Comparison of ENCODE assay signal across 8 cellular contexts in the genomic region with DNA sequence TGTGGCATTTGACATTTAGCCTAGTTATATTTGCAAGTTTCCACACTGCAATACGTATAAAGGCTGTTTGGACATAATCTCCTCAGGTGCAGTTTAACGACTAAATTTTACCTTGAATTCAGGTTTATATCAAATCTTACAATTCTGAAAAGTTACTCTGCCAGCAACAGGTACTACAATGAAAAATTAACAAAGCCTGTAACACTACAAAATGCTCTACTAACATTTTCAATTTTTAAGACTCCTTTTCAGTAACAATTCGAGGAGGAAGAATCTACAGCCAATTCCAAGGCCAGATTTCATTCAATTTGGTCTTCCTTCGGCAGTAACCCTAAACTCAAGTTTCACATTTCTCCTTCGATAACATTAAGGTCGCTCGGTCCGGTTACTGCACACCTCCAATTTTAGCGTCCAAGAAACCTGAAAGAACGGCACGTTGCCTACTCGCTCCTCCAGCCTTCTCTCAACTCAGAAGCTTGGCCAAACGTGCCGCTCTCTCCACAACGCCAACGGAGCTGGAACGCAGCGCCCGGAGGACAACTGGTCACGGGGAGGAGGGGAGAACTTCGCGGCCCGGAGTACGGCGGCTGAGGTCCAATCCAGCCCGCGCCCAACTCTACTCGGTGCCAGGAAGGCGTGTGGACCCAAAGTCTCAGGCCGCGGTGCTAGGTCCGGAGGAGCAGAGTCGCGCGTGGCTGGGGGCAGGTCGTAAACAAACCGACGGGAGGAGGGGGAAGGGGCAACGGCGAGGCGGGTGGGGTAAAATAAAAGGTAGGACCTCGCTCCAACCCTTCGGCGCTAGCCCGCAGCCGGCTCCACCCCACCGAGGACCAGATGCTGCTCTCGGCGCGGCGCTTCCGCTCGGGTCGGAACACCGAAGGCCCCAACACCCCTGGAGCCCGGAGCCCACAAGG. TPM values are rescaled to one million over a fixed set of nuclear protein-coding genes. Genes with fewer than 3 reads are reported as not detected.
DNase-seq lines count a peak whose midpoint lies in the region; ATAC-seq, FAIRE-seq and TF ChIP-seq lines count a peak whose summit lies in the region.

No MANE protein-coding gene starts in this region.

- no peaks in the 10 kb centered on the region for H3K27me3 ChIP-seq in SK-N-SH (ENCODE audit: insufficient read depth)
- H3K27me3 ChIP-seq in K562 (ENCODE audit: control insufficient read depth in 2 of 2, insufficient read depth in 2 of 2, low read length in 2 of 2): no peaks in the 10 kb centered on the region
- H3K27me3 ChIP-seq in gastrocnemius medialis: no peaks in the 10 kb centered on the region

- peak overlapping the region; percentile 94 to 97 for H3K4me3 Mint-ChIP-seq in CD14-positive monocyte

- H4K20me1 ChIP-seq in SK-N-SH (ENCODE audit: insufficient read depth) (peaks cover 43% of the 10 kb centered on the region), K562 (replicated peaks; ENCODE audit: control insufficient read depth, insufficient read depth, low read length) (peaks cover 13% of the 10 kb centered on the region; the same call in 1 of the 2 replicates)

- peak overlapping the region; percentile 93 to 99 (median 98) for H3K27ac Mint-ChIP-seq in CD14-positive monocyte

- no peaks in the 10 kb centered on the region for H3K9me1 ChIP-seq in K562 (ENCODE audit: control insufficient read depth, insufficient read depth, low read length)

- ATAC-seq in GM19328 (IDR thresholded peaks at IDR 0.05; ENCODE audit: unreplicated experiment) (peak; percentile 11), HG03439 (IDR thresholded peaks at IDR 0.05; ENCODE audit: unreplicated experiment) (peak; percentile 11), K562 (peak; percentile 49), gastrocnemius medialis (peak; percentile 76 to 77)

- peaks cover 0 to 12% of the 10 kb centered on the region in 2 experiments; a peak in 2 of 4 replicates for H3K4me1 ChIP-seq in SK-N-SH (ENCODE audit: control insufficient read depth in 1 of 2, insufficient read depth in 2 of 2, low read depth in 1 of 2, low read length in 1 of 2)
- peaks cover 18 to 27% of the 10 kb centered on the region in 2 experiments for H3K4me1 ChIP-seq in K562 (replicated peaks in 1 of 2; ENCODE audit: control insufficient read depth in 2 of 2, insufficient read depth in 2 of 2, low read length in 2 of 2)
- H3K4me1 ChIP-seq in gastrocnemius medialis: peaks cover 48 to 54% of the 10 kb centered on the region in 2 donors

- peaks cover 0 to 4% of the 10 kb centered on the region in 2 experiments for H3K36me3 ChIP-seq in SK-N-SH (replicated peaks in 1 of 2; ENCODE audit: control insufficient read depth in 1 of 2, insufficient read depth in 2 of 2, low read length in 1 of 2)
- H3K36me3 ChIP-seq in K562 (ENCODE audit: control insufficient read depth, insufficient read depth, low read length): peaks cover 24% of the 10 kb centered on the region
- H3K36me3 ChIP-seq in gastrocnemius medialis: no peaks in the 10 kb centered on the region

- CTCF ChIA-PET in SK-N-SH (lab: Yijun Ruan, JAX): interaction anchor here (1.0 to 3.7 kb wide), 3 partner anchors 205 to 214 kb away, joined by 3 to 19 read pairs (median 3); no protein-coding TSS in a partner anchor
- CTCF ChIA-PET in K562 (lab: Yijun Ruan, JAX; ENCODE audit: low intra/inter-chr PET ratio): no interaction called here

- DNase-seq in CD14-positive monocyte (ENCODE audit: low spot score) (peak; percentile 57), SK-N-SH (peak; percentile 68), K562 (ENCODE audit: extremely low read depth in 1 of 4, low spot score in 3 of 4) (peak in 2 of 4 experiments; percentile 41 to 63), gastrocnemius medialis (peak; percentile 89 to 93), kidney glomerular epithelial cell (lab: John Stamatoyannopoulos, UW) (no peak)

- H3K79me2 ChIP-seq in SK-N-SH (ENCODE audit: insufficient read depth): peaks cover 56% of the 10 kb centered on the region
- H3K79me2 ChIP-seq in K562 (ENCODE audit: control insufficient read depth, insufficient read depth, low read length): peaks cover 63% of the 10 kb centered on the region

- TF ChIP-seq CTCF in CD14-positive monocyte (IDR thresholded peaks at IDR 0.05) (no peak), SK-N-SH (IDR thresholded peaks at IDR 0.05) (no peak), K562 (IDR thresholded peaks at IDR 0.05 in 2 of 3, conservative IDR thresholded peaks at IDR 0.05 in 1 of 3; ENCODE audit: insufficient read depth in 2 of 3, low read depth in 1 of 3, low read length in 3 of 3) (no peak), gastrocnemius medialis (IDR thresholded peaks at IDR 0.05 in 4 of 5, conservative IDR thresholded peaks at IDR 0.05 in 1 of 5) (no peak)

- no peaks in the 10 kb centered on the region for H3K27me3 Mint-ChIP-seq in CD14-positive monocyte (ENCODE audit: low read depth in 3 of 3)

- H3K9me3 Mint-ChIP-seq in CD14-positive monocyte: peaks cover 0 to 2% (median 0%) of the 10 kb centered on the region in 7 donors

- H3K9me2 ChIP-seq in SK-N-SH: no peaks in the 10 kb centered on the region

- BruUV-seq in K562 (replicated peaks; lab: Mats Ljungman, UMichigan): no TSS peak

- POLR2A ChIA-PET in SK-N-SH (lab: Yijun Ruan, JAX) (interaction anchor here (1.0 to 1.7 kb wide), 5 partner anchors 64 to 216 kb away, joined by 3 to 14 read pairs (median 4); partner anchors contain the start of gene RAPGEF6), K562 (lab: Yijun Ruan, JAX) (interaction anchor here (0.6 to 2.3 kb wide), 17 partner anchors 8 to 232 kb away, joined by 3 to 9 read pairs (median 3); no protein-coding TSS in a partner anchor)

- WGBS in SK-N-SH (ENCODE audit: low lambda C conversion rate): 1% methylated on average over 31 of the region's 56 CpGs
- WGBS in K562 (ENCODE audit: insufficient coverage, low coverage, missing lambda C conversion rate): 1% methylated on average over 52 of the region's 56 CpGs

- H2AFZ ChIP-seq in SK-N-SH (ENCODE audit: low read depth): peak overlapping the region; percentile 75
- peak overlapping the region; percentile 66 for H2AFZ ChIP-seq in K562 (ENCODE audit: low read depth, low read length)

- H3F3A ChIP-seq in SK-N-SH (replicated peaks; ENCODE audit: insufficient read depth): no peaks in the 10 kb centered on the region

- H3K9me3 ChIP-seq in SK-N-SH: no peaks in the 10 kb centered on the region
- H3K9me3 ChIP-seq in K562 (replicated peaks; ENCODE audit: control insufficient read depth, insufficient read depth, low read depth, low read length): no peaks in the 10 kb centered on the region
- no peaks in the 10 kb centered on the region for H3K9me3 ChIP-seq in gastrocnemius medialis

- H3K4me3 ChIP-seq in SK-N-SH (ENCODE audit: low read depth in 2 of 2, low read length in 1 of 2) (peak overlapping the region; percentile 81 to 94), K562 (peak overlapping the region; percentile 75), iPS-11a (ENCODE audit: low read depth, low read length) (peak overlapping the region; percentile 88), gastrocnemius medialis (peak overlapping the region; percentile 84 to 93 (median 90))

- H3K4me2 ChIP-seq in SK-N-SH (peak overlapping the region; percentile 81), K562 (ENCODE audit: insufficient read depth, low read length) (peak overlapping the region; percentile 85)

- intact Hi-C loops in CD14-positive monocyte (cut with micrococcal nuclease) (loop anchor here in 1 of 2 donors (2.0 to 10.0 kb wide), 2 partner anchors 149 to 161 kb away; partner anchors contain the start of genes MEIKIN and RAPGEF6), K562 (cut with micrococcal nuclease) (loop anchor here (2.0 to 10.0 kb wide), 4 partner anchors 121 to 209 kb away; partner anchors contain the start of gene RAPGEF6), gastrocnemius medialis (cut with DNase I; ENCODE audit: low total_unique reads) (loop anchor here (1.0 to 2.0 kb wide), 2 partner anchors 124 to 631 kb away; partner anchors contain the start of gene HINT1)

- TF ChIP-seq POLR2A in K562 (conservative IDR thresholded peaks at IDR 0.05): no peak
- no peak for TF ChIP-seq POLR2A in gastrocnemius medialis (IDR thresholded peaks at IDR 0.05)

- peak; percentile 19 for FAIRE-seq in K562 (lab: Jason Lieb, UNC)

- H3K9ac ChIP-seq in SK-N-SH: peak overlapping the region; percentile 98
- H3K9ac ChIP-seq in K562 (ENCODE audit: insufficient read depth in 1 of 2, low read depth in 2 of 2, low read length in 2 of 2): peak overlapping the region; percentile 97 to 99

- no peak for TF ChIP-seq RAD21 in SK-N-SH (IDR thresholded peaks at IDR 0.05; ENCODE audit: low read length)
- TF ChIP-seq RAD21 in K562 (CRISPR knock-in tag; conservative IDR thresholded peaks at IDR 0.05 in 1 of 2, IDR thresholded peaks at IDR 0.05 in 1 of 2): no peak; a peak in 1 of 4 replicates

- H3K36me3 Mint-ChIP-seq in CD14-positive monocyte: peaks cover 5 to 16% of the 10 kb centered on the region in 2 donors

- H3K27ac ChIP-seq in SK-N-SH (ENCODE audit: low read depth in 2 of 2, low read length in 1 of 2) (peak overlapping the region; percentile 90), K562 (ENCODE audit: extremely low read depth, low read depth, low read length) (peak overlapping the region; percentile 98), gastrocnemius medialis (peak overlapping the region; percentile 99)

- TF ChIP-seq EP300 in SK-N-SH (IDR thresholded peaks at IDR 0.05; ENCODE audit: borderline replicate concordance in 1 of 2, low read depth in 1 of 2, low read length in 1 of 2) (no peak), K562 (IDR thresholded peaks at IDR 0.05; ENCODE audit: low read length) (no peak)

- peaks cover 36% of the 10 kb centered on the region for H3K4me1 Mint-ChIP-seq in CD14-positive monocyte

- in situ Hi-C loops in K562 (cut with MboI) (no loop called here), gastrocnemius medialis (cut with MboI; ENCODE audit: low sequenced_read_pairs in 4 of 4) (loop anchor here in 3 of 4 donors (5.0 to 10.0 kb wide), 2 partner anchors 161 to 164 kb away; partner anchors contain the start of gene RAPGEF6 (in 2 of the 3))

RNA-seq across cellular contexts. Expression of gene FNIP1, which starts 0.7 kb away (rescaled TPM):
- polyA plus RNA-seq in CD14-positive monocyte (10 to 100 TPM; 13.6 to 17.3 TPM), SK-N-SH (2012; rRNA removed) (2.4 and 3.7 TPM in 2 replicates), K562 (2011; rRNA removed) (17.9 and 19.7 TPM in 2 replicates), K562 (2014; fragmentation: Illumina TruSeq; extraction: Trizol) (10.3 and 10.7 TPM in 2 replicates), K562 (2014; fragmentation: Nextera tagmentation; extraction: Ambion mirVana) (1 to 10 TPM; 5.0 to 8.7 TPM), K562 (2014; rRNA removed) (9.4 and 12.0 TPM in 2 replicates)
- 3.4 and 3.6 TPM in 2 replicates for polyA plus RNA-seq in SK-N-SH (2012; cell fraction: cytosol; rRNA removed)
- polyA plus RNA-seq in SK-N-SH (2012; cell fraction: nucleus; rRNA removed): 5.2 and 8.3 TPM in 2 replicates
- total RNA-seq in K562 (2011; cell fraction: chromatin; rRNA removed; ENCODE audit: low replicate concordance): 66.1 and 149 TPM in 2 replicates
- 49.7 and 55.7 TPM in 2 replicates for total RNA-seq in K562 (2011; cell fraction: nucleolus; rRNA removed)
- total RNA-seq in K562 (2011; cell fraction: nucleoplasm; rRNA removed): 73.5 and 100 TPM in 2 replicates
- total RNA-seq in K562 (2014; rRNA removed) (18.4 and 19.9 TPM in 2 replicates), K562 (2014; rRNA removed; fragmentation: Illumina TruSeq; extraction: Trizol) (22.1 and 26.4 TPM in 2 replicates), K562 (2015; rRNA removed; fragmentation: Illumina TruSeq; extraction: Trizol) (31.1 and 32.8 TPM in 2 replicates), K562 (2021) (22.1 and 24.6 TPM in 2 replicates), gastrocnemius medialis (10 to 100 TPM; 53.9 to 84.7 (median 66.9) TPM)
- polyA plus RNA-seq in K562 (2011; cell fraction: cytosol; rRNA removed): 5.5 and 9.3 TPM in 2 replicates
- polyA plus RNA-seq in K562 (2011; cell fraction: nucleus; rRNA removed): 17.5 and 20.3 TPM in 2 replicates
- polyA plus RNA-seq in K562 (2012): 7.5 and 10.7 TPM in 2 replicates
- polyA minus RNA-seq in K562 (2011; rRNA and poly(A)+ RNA removed): 54.7 and 58.9 TPM in 2 replicates
- polyA minus RNA-seq in K562 (2011; cell fraction: cytosol; rRNA and poly(A)+ RNA removed): 16.2 and 16.4 TPM in 2 replicates
- 48.3 and 63.5 TPM in 2 replicates for polyA minus RNA-seq in K562 (2011; cell fraction: nucleus; rRNA and poly(A)+ RNA removed)

Comparison
In these comparisons a context has a peak if more than half of its experiments do, and no peak if none do; other contexts are left out.
1. ATAC-seq: peak in every context shown above with its lines; median percentile 76 in gastrocnemius medialis; 49 in K562; 11 in GM19328; 11 in HG03439.